ENCODE assay signal across 17 cellular contexts in the genomic region with DNA sequence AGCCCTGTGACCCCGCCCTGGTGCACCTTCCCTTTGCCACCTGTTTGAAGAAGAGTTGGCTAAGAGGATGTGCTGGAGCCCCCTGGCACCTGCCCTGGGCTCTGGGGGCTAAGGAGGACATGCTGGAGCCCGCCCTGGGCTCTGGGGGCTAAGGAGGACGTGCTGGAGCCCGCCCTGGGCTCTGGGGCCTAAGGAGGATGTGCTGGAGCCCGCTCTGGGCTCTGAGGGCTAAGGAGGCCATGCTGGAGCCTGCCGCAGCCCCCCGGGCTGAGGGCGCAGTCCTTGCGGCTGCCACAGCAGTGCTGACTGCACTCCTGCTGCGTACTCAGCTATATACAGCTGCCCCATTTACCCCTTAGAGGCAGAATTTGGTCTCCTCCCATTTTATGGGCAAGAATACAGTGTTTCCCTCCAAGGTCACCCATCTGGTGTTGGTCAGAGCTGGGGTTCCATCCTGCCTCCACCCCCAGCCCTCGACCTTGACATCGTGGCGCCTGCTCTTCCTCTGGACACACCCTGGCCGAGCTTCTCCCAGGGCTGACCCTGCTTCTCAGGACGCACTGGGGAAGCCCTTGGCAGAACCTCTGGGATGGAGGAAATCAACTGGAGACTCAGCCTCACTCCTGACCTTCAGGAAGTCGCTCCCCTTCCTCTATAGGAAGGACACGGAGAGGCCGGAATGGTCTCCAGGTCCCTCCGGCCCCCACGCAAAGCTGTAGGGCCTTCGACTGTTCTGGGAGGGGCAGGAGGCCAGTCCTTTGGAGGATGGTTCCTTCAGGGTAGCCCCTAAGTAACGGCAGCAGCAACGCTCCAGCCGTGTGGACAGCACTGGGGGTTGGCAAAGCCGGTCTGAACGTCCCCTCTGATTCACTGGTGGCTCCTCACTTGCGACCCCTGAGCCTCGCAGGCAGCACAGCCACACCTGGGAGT.
DNase-seq lines count a peak whose midpoint lies in the region; ATAC-seq, FAIRE-seq and TF ChIP-seq lines count a peak whose summit lies in the region.
"Had no signal": no experiment of that assay in that cellular context is flagged by ENCODE, and none has a peak within 500 bp of the region (broad histone marks: within the 10 kb centered on the region; RNA-seq: fewer than 3 reads in every experiment).

No MANE protein-coding gene starts in this region.

- no peaks in the 10 kb centered on the region for H3K9me3 Mint-ChIP-seq in neural crest cell
- peaks cover 4 to 10% of the 10 kb centered on the region in 2 donors for H3K9me3 Mint-ChIP-seq in stimulated activated naive CD8-positive, alpha-beta T cell treated with anti-CD3 and anti-CD28 coated beads, Interleukin-15, amount 100 ng/mL, for 72 hours
- H3K9me3 Mint-ChIP-seq in activated naive CD4-positive, alpha-beta T cell treated with anti-CD3 and anti-CD28 coated beads, Interleukin-2, amount 10 ng/mL, durations not matched to agents 7 days and 5 days: peaks cover 5% of the 10 kb centered on the region

- H3K4me3 ChIP-seq in liver (ENCODE audit: low read depth in 1 of 3, low read length in 3 of 3) (no peak overlapping the region), HepG2 (replicated peaks in 1 of 3; ENCODE audit: insufficient read depth in 1 of 3, low read depth in 2 of 3, low read length in 3 of 3) (no peak overlapping the region)
- H3K4me3 ChIP-seq: Peyer's patch had no signal

- H3K9ac ChIP-seq in liver (ENCODE audit: low read depth in 1 of 2, low read length in 2 of 2) (no peak overlapping the region), HepG2 (ENCODE audit: insufficient read depth, low read depth, low read length) (no peak overlapping the region)

- peaks cover 5% of the 10 kb centered on the region for H3K4me1 Mint-ChIP-seq in neural crest cell
- peaks cover 5% of the 10 kb centered on the region for H3K4me1 Mint-ChIP-seq in stimulated activated naive CD8-positive, alpha-beta T cell treated with anti-CD3 and anti-CD28 coated beads, Interleukin-15, amount 100 ng/mL, for 72 hours
- H3K4me1 Mint-ChIP-seq in activated naive CD4-positive, alpha-beta T cell treated with anti-CD3 and anti-CD28 coated beads, Interleukin-2, amount 10 ng/mL, durations not matched to agents 7 days and 5 days: no peaks in the 10 kb centered on the region

- no TSS peak for BruUV-seq in HepG2 (replicated peaks; lab: Mats Ljungman, UMichigan)

- no peak for DNase-seq in HepG2 (ENCODE audit: low spot score)
- DNase-seq in left cardiac atrium: peak; percentile 31
- no peak for DNase-seq in neural crest cell (ENCODE audit: low read depth, low spot score)
- DNase-seq in activated T-cell treated with anti-CD3 and anti-CD28 coated beads, Interleukin-2, amount 50 U/mL, for 48 hours: no peak
- no peak for DNase-seq in stimulated activated naive CD8-positive, alpha-beta T cell treated with anti-CD3 and anti-CD28 coated beads, Interleukin-15, amount 100 ng/mL, for 72 hours
- no peak for DNase-seq in LoVo (ENCODE audit: low spot score)
- no peak for DNase-seq in activated naive CD4-positive, alpha-beta T cell treated with anti-CD3 and anti-CD28 coated beads, Interleukin-2, amount 10 ng/mL, durations not matched to agents 7 days and 5 days
- DNase-seq: C1 segment of cervical spinal cord, DMS153, Karpas-422, NCI-H1436, NCI-H2029 treated with DMSO at 0.1 percent for 48 hours, NCI-H524 had no signal

- in situ Hi-C loops in HepG2 (cut with HindIII; ENCODE audit: extremely low pct_ligation_motif_present, low pct_unique_long_range_greater_than_20kb): no loop called here

- no peaks in the 10 kb centered on the region for H3K79me2 ChIP-seq in HepG2 (ENCODE audit: insufficient read depth, low read length)

- H3K9me3 ChIP-seq in liver (ENCODE audit: control insufficient read depth in 4 of 4, low read length in 3 of 4): no peaks in the 10 kb centered on the region
- H3K9me3 ChIP-seq in HepG2 (ENCODE audit: low read length): no peaks in the 10 kb centered on the region
- H3K9me3 ChIP-seq: Peyer's patch had no signal

- FAIRE-seq in HepG2 (lab: Jason Lieb, UNC): no peak
- FAIRE-seq: A204.1, H54 had no signal

- POLR2A ChIA-PET in HepG2 (lab: Yijun Ruan, JAX): no interaction called here

- CTCF ChIA-PET in HepG2 (lab: Yijun Ruan, JAX; ENCODE audit: low intra/inter-chr PET ratio, low total read pairs): no interaction called here
- CTCF ChIA-PET in activated naive CD4-positive, alpha-beta T cell treated with anti-CD3 and anti-CD28 coated beads, Interleukin-2, amount 10 ng/mL, durations not matched to agents 7 days and 5 days (lab: Charles Lee): interaction anchor here (2.0 kb wide), 1 partner anchor 171 kb away, joined by 6 read pairs; no protein-coding TSS in a partner anchor

- intact Hi-C loops in HepG2 (cut with micrococcal nuclease; ENCODE audit: unreplicated experiment) (no loop called here), left cardiac atrium (cut with DNase I) (no loop called here)

- H3K36me3 ChIP-seq in liver (ENCODE audit: control insufficient read depth in 4 of 4, insufficient read depth in 3 of 4, low read depth in 1 of 4, low read length in 3 of 4) (no peaks in the 10 kb centered on the region), HepG2 (replicated peaks in 1 of 2; ENCODE audit: control insufficient read depth in 1 of 2, insufficient read depth in 2 of 2, low read length in 2 of 2) (no peaks in the 10 kb centered on the region)
- H3K36me3 ChIP-seq: Peyer's patch had no signal

- no peaks in the 10 kb centered on the region for H4K20me1 ChIP-seq in HepG2 (ENCODE audit: insufficient read depth, low read length)

- no peaks in the 10 kb centered on the region for H3K27me3 Mint-ChIP-seq in neural crest cell (ENCODE audit: low read depth)
- no peaks in the 10 kb centered on the region for H3K27me3 Mint-ChIP-seq in stimulated activated naive CD8-positive, alpha-beta T cell treated with anti-CD3 and anti-CD28 coated beads, Interleukin-15, amount 100 ng/mL, for 72 hours
- peaks cover 21% of the 10 kb centered on the region for H3K27me3 Mint-ChIP-seq in activated naive CD4-positive, alpha-beta T cell treated with anti-CD3 and anti-CD28 coated beads, Interleukin-2, amount 10 ng/mL, durations not matched to agents 7 days and 5 days

- TF ChIP-seq RAD21 in liver (IDR thresholded peaks at IDR 0.05) (no peak), HepG2 (CRISPR knock-in tag; IDR thresholded peaks at IDR 0.05) (no peak)

- H3K27ac ChIP-seq in liver (ENCODE audit: low read depth in 1 of 2, low read length in 2 of 2) (no peak overlapping the region), HepG2 (ENCODE audit: extremely low read length, insufficient read depth, low read length) (no peak overlapping the region)
- H3K27ac ChIP-seq: Peyer's patch had no signal

- H2AFZ ChIP-seq in HepG2 (ENCODE audit: low read length): no peak overlapping the region

- peak overlapping the region; percentile 62 for H3K27ac Mint-ChIP-seq in neural crest cell (ENCODE audit: unreplicated experiment)
- H3K27ac Mint-ChIP-seq in stimulated activated naive CD8-positive, alpha-beta T cell treated with anti-CD3 and anti-CD28 coated beads, Interleukin-15, amount 100 ng/mL, for 72 hours: no peak overlapping the region
- no peak overlapping the region for H3K27ac Mint-ChIP-seq in activated naive CD4-positive, alpha-beta T cell treated with anti-CD3 and anti-CD28 coated beads, Interleukin-2, amount 10 ng/mL, durations not matched to agents 7 days and 5 days

- WGBS in liver: 81% methylated on average over 28 of the region's 28 CpGs
- WGBS in HepG2 (ENCODE audit: low lambda C conversion rate): 30% methylated on average over 21 of the region's 28 CpGs

- no peak for TF ChIP-seq POLR2A in HepG2 (IDR thresholded peaks at IDR 0.05; ENCODE audit: insufficient read depth in 1 of 2, low read depth in 2 of 2, low read length in 2 of 2)

- H3K4me1 ChIP-seq in liver (ENCODE audit: control insufficient read depth in 4 of 4, insufficient read depth in 4 of 4, low read length in 3 of 4) (peaks cover 0 to 2% (median 0%) of the 10 kb centered on the region in 4 donors), HepG2 (ENCODE audit: insufficient read depth, low read length) (0 out of 2 replicates have a peak, but pooled peaks cover 5% of the 10 kb centered on the region)
- H3K4me1 ChIP-seq: Peyer's patch had no signal

- no peaks in the 10 kb centered on the region for H3K27me3 ChIP-seq in liver (ENCODE audit: control insufficient read depth in 4 of 4, insufficient read depth in 4 of 4, low read length in 3 of 4)
- peaks cover 19 to 89% of the 10 kb centered on the region in 2 experiments for H3K27me3 ChIP-seq in HepG2 (ENCODE audit: control insufficient read depth in 1 of 2, insufficient read depth in 2 of 2, low read length in 2 of 2)
- H3K27me3 ChIP-seq: Peyer's patch had no signal

- H3K36me3 Mint-ChIP-seq in neural crest cell (ENCODE audit: low read depth): no peaks in the 10 kb centered on the region
- no peaks in the 10 kb centered on the region for H3K36me3 Mint-ChIP-seq in activated naive CD4-positive, alpha-beta T cell treated with anti-CD3 and anti-CD28 coated beads, Interleukin-2, amount 10 ng/mL, durations not matched to agents 7 days and 5 days

- H3K4me2 ChIP-seq in HepG2 (ENCODE audit: low read depth, low read length): no peak overlapping the region

- ATAC-seq in HepG2 (no peak), left cardiac atrium (peak in 1 of 2 donors; percentile 35)
- ATAC-seq in stimulated activated naive CD8-positive, alpha-beta T cell treated with anti-CD3 and anti-CD28 coated beads, Interleukin-15, amount 100 ng/mL, for 72 hours: no peak

- TF ChIP-seq CTCF in liver (IDR thresholded peaks at IDR 0.05; ENCODE audit: low read depth, low read length, missing input control) (no peak), HepG2 (CRISPR knock-in tag; IDR thresholded peaks at IDR 0.05) (no peak), neural crest cell (conservative IDR thresholded peaks at IDR 0.05) (no peak)

- no peak overlapping the region for H3K4me3 Mint-ChIP-seq in neural crest cell
- H3K4me3 Mint-ChIP-seq in stimulated activated naive CD8-positive, alpha-beta T cell treated with anti-CD3 and anti-CD28 coated beads, Interleukin-15, amount 100 ng/mL, for 72 hours: no peak overlapping the region
- H3K4me3 Mint-ChIP-seq in activated naive CD4-positive, alpha-beta T cell treated with anti-CD3 and anti-CD28 coated beads, Interleukin-2, amount 10 ng/mL, durations not matched to agents 7 days and 5 days: no peak overlapping the region

- no peak for TF ChIP-seq EP300 in HepG2 (IDR thresholded peaks at IDR 0.05; ENCODE audit: low read depth in 2 of 2, low read length in 2 of 2)
- no peak for TF ChIP-seq EP300 in HepG2 (CRISPR knock-in tag; IDR thresholded peaks at IDR 0.05; ENCODE audit: borderline replicate concordance)

TF ChIP-seq in liver, 16 proteins besides CTCF, POLR2A, EP300 and RAD21:
- TF ChIP-seq SP1 (IDR thresholded peaks at IDR 0.05) (peak; percentile 26), HNF4G (IDR thresholded peaks at IDR 0.05) (no peak), NR2F2 (IDR thresholded peaks at IDR 0.05) (peak; percentile 97)
